ENCODE assay signal across 7 cellular contexts in genomic region chr16:2470603-2471015, GRCh38. TPM values are rescaled to one million over a fixed set of nuclear protein-coding genes. Genes with fewer than 3 reads are reported as not detected.
DNase-seq lines count a peak whose midpoint lies in the region; FAIRE-seq lines count a peak whose summit lies in the region.
"Had no signal": no experiment of that assay in that cellular context is flagged by ENCODE, and none has a peak within 500 bp of the region (broad histone marks: within the 10 kb centered on the region; RNA-seq: fewer than 3 reads in every experiment).

No MANE protein-coding gene starts in this region.

- H3K9me3 ChIP-seq in ES-I3 (ENCODE audit: control insufficient read depth, insufficient read depth, low read length) (no peaks in the 10 kb centered on the region), iPS-15b (ENCODE audit: control insufficient read depth, insufficient read depth, low read length) (no peaks in the 10 kb centered on the region), small intestine (ENCODE audit: control insufficient read depth, low read depth) (no peaks in the 10 kb centered on the region)

- no peak overlapping the region for H3K27ac ChIP-seq in small intestine (ENCODE audit: low read depth in 1 of 2, low read length in 1 of 2)

- 25 to 34% (median 27%) methylated on average over 8 to 9 of the region's 9 CpGs for WGBS in small intestine, 3 donors

- DNase-seq in NCI-H2107 (lab: John Stamatoyannopoulos, UW) (peak; percentile 73), small intestine (no peak), cortex of kidney (lab: John Stamatoyannopoulos, UW) (no peak)
- DNase-seq in effector CD8-positive, alpha-beta T cell (lab: John Stamatoyannopoulos, UW), result no peak
- DNase-seq: activated naive CD8-positive, alpha-beta T cell treated with anti-CD3 and anti-CD28 coated beads, Interleukin-2, amount 10 ng/mL, durations not matched to agents 7 days and 5 days had no signal

- H3K9ac ChIP-seq in ES-I3 (ENCODE audit: low read depth, low read length), result 0 out of 2 replicates have a peak overlapping the region, but pooled peaks have one; percentile 21
- no peak overlapping the region for H3K9ac ChIP-seq in iPS-15b (ENCODE audit: low read depth, low read length)

- H3K4me3 ChIP-seq in iPS-15b (ENCODE audit: low read depth, low read length), result peak overlapping the region; percentile 26
- no peak overlapping the region for H3K4me3 ChIP-seq in small intestine (ENCODE audit: low read depth in 1 of 2, low read length in 2 of 2)

- H3K27me3 ChIP-seq in iPS-15b (ENCODE audit: control insufficient read depth, insufficient read depth, low read length), result peaks cover 16% of the 10 kb centered on the region
- peaks cover 16 to 20% of the 10 kb centered on the region in 2 donors for H3K27me3 ChIP-seq in small intestine (ENCODE audit: control insufficient read depth in 2 of 2, insufficient read depth in 2 of 2, low read length in 2 of 2)

- no peaks in the 10 kb centered on the region for H3K36me3 ChIP-seq in ES-I3 (ENCODE audit: insufficient read depth, low read length)
- peaks cover 4% of the 10 kb centered on the region for H3K36me3 ChIP-seq in iPS-15b (ENCODE audit: control insufficient read depth, insufficient read depth, low read length)
- H3K36me3 ChIP-seq in small intestine (ENCODE audit: control insufficient read depth in 2 of 2, insufficient read depth in 2 of 2, low read length in 2 of 2), result no peaks in the 10 kb centered on the region

- peaks cover 22% of the 10 kb centered on the region for H3K4me1 ChIP-seq in ES-I3 (ENCODE audit: insufficient read depth, low read length)
- H3K4me1 ChIP-seq in iPS-15b (ENCODE audit: control insufficient read depth, insufficient read depth, low read length), result peaks cover 11% of the 10 kb centered on the region
- peaks cover 0 to 2% of the 10 kb centered on the region in 2 donors for H3K4me1 ChIP-seq in small intestine (ENCODE audit: control insufficient read depth in 2 of 2, insufficient read depth in 1 of 2, low read depth in 1 of 2, low read length in 1 of 2)

- FAIRE-seq in small intestine (lab: Jason Lieb, UNC), result no peak

RNA-seq across cellular contexts. Expression of gene NTN3, which starts 0.5 kb away (rescaled TPM):
- under 1 TPM in 1 of 3 donors, not detected in 2; 0.04 TPM for polyA plus RNA-seq in small intestine

RNA-seq across cellular contexts. Expression of gene TBC1D24, which starts 4.3 kb away (rescaled TPM):
- 1 to 10 TPM in 2 of 3 donors, under 1 TPM in 1; 0.81 to 4.8 (median 1.6) TPM for polyA plus RNA-seq in small intestine

RNA-seq across cellular contexts. Expression of gene TEDC2, which starts 10.7 kb away (rescaled TPM):
- 1 to 10 TPM in 2 of 3 donors, under 1 TPM in 1; 0.67 to 7.7 (median 1.1) TPM for polyA plus RNA-seq in small intestine

RNA-seq across cellular contexts. Expression of gene CCNF, which starts 41.4 kb away (rescaled TPM):
- polyA plus RNA-seq in small intestine, result 10 to 100 TPM in 1 of 3 donors, 1 to 10 TPM in 1, under 1 TPM in 1; 0.89 to 12.4 (median 1.1) TPM

RNA-seq across cellular contexts. Expression of gene ATP6V0C, which starts 43.1 kb away (rescaled TPM):
- 100 to 1,000 TPM in 1 of 3 donors, 10 to 100 TPM in 2; 74.5 to 187 (median 98.1) TPM for polyA plus RNA-seq in small intestine
